In genomic region chr10:28095791-28096367, GRCh38 we compare ENCODE assay signal across 17 cellular contexts.
DNase-seq lines count a peak whose midpoint lies in the region; ATAC-seq, FAIRE-seq and TF ChIP-seq lines count a peak whose summit lies in the region.
"Had no signal": no experiment of that assay in that cellular context is flagged by ENCODE, and none has a peak within 500 bp of the region (broad histone marks: within the 10 kb centered on the region; RNA-seq: fewer than 3 reads in every experiment).

No MANE protein-coding gene starts in this region.

- no peak overlapping the region for H2AFZ ChIP-seq in HCT116 (ENCODE audit: low read depth, low read length, poor library complexity, severe bottlenecking)
- no peak overlapping the region for H2AFZ ChIP-seq in OCI-LY7 (ENCODE audit: low read length)
- no peak overlapping the region for H2AFZ ChIP-seq in keratinocyte (ENCODE audit: control insufficient read depth, low read length)
- no peak overlapping the region for H2AFZ ChIP-seq in trophoblast cell (ENCODE audit: insufficient read depth, low read length, poor library complexity)

- no peak overlapping the region for H2BK120ac ChIP-seq in trophoblast cell (ENCODE audit: insufficient read depth, low read length, poor library complexity)

- H3K9me2 ChIP-seq in HCT116 (ENCODE audit: insufficient read depth) (no peaks in the 10 kb centered on the region), OCI-LY7 (ENCODE audit: insufficient read depth, low read length) (no peaks in the 10 kb centered on the region)

- intact Hi-C loops in HCT116 (cut with micrococcal nuclease) (loop anchor here (5.0 kb wide), 1 partner anchor 854 kb away; the partner anchor contains the start of gene ACBD5), OCI-LY7 (cut with micrococcal nuclease; ENCODE audit: unreplicated experiment) (no loop called here)

- no peak for TF ChIP-seq RAD21 in HCT116 (IDR thresholded peaks at IDR 0.05; ENCODE audit: low read depth)

- H3K27me3 ChIP-seq in HCT116 (ENCODE audit: insufficient read depth, low read length) = no peaks in the 10 kb centered on the region
- no peaks in the 10 kb centered on the region for H3K27me3 ChIP-seq in keratinocyte (ENCODE audit: control insufficient read depth, extremely low read depth, insufficient read depth, low read length)
- H3K27me3 ChIP-seq in trophoblast cell (ENCODE audit: insufficient read depth, low read length) = no peaks in the 10 kb centered on the region

- H4K8ac ChIP-seq in trophoblast cell (ENCODE audit: low read depth, low read length) = no peak overlapping the region

- H3K79me1 ChIP-seq in trophoblast cell (ENCODE audit: low read length) = no peaks in the 10 kb centered on the region

- POLR2A ChIA-PET in HCT116 (lab: Charles Lee) (interaction anchor here (1.2 kb wide), 1 partner anchor 11 kb away, joined by 4 read pairs; no protein-coding TSS in a partner anchor), OCI-LY7 (lab: Charles Lee) (interaction anchor here (1.1 kb wide), 1 partner anchor 9 kb away, joined by 3 read pairs; no protein-coding TSS in a partner anchor)

- H3K79me2 ChIP-seq in HCT116 (ENCODE audit: insufficient read depth, low read length) (peaks cover 5% of the 10 kb centered on the region), OCI-LY7 (ENCODE audit: insufficient read depth, low read depth, low read length) (no peaks in the 10 kb centered on the region), keratinocyte (ENCODE audit: control insufficient read depth, insufficient read depth, low read length) (no peaks in the 10 kb centered on the region), trophoblast cell (ENCODE audit: control insufficient read depth, insufficient read depth, low read length, poor library complexity) (no peaks in the 10 kb centered on the region)

- H3K9ac ChIP-seq in HCT116 (ENCODE audit: low read length) (peak overlapping the region; percentile 61), keratinocyte (ENCODE audit: control insufficient read depth, extremely low read depth, insufficient read depth, low read length) (no peak overlapping the region), trophoblast cell (ENCODE audit: low read length) (no peak overlapping the region)

- H3K14ac ChIP-seq in trophoblast cell (ENCODE audit: low read length) = no peak overlapping the region

- H3K4ac ChIP-seq in trophoblast cell (ENCODE audit: low read depth, low read length) = no peak overlapping the region

- dilution Hi-C loops in keratinocyte (cut with MboI; ENCODE audit: extremely low pct_ligation_motif_present, low sequenced_read_pairs) = no loop called here

- H2AK5ac ChIP-seq in trophoblast cell (ENCODE audit: low read length) = no peak overlapping the region

- WGBS in trophoblast cell (ENCODE audit: extremely low coverage, insufficient coverage, insufficient read length) = no CpG with 5 or more reads among the region's 5 CpGs

- no peak for TF ChIP-seq POLR2A in HCT116 (IDR thresholded peaks at IDR 0.05; ENCODE audit: borderline replicate concordance, extremely low read depth, insufficient read depth, insufficient read length)

- peaks cover 71 to 89% of the 10 kb centered on the region in 2 experiments for H3K4me1 ChIP-seq in HCT116 (ENCODE audit: control insufficient read depth in 1 of 2, insufficient read depth in 2 of 2, low read length in 2 of 2)
- no peaks in the 10 kb centered on the region for H3K4me1 ChIP-seq in OCI-LY7 (ENCODE audit: insufficient read depth, low read length, poor library complexity, severe bottlenecking)
- H3K4me1 ChIP-seq in keratinocyte (ENCODE audit: control insufficient read depth, extremely low read depth, insufficient read depth, low read length) = no peaks in the 10 kb centered on the region
- no peaks in the 10 kb centered on the region for H3K4me1 ChIP-seq in trophoblast cell (ENCODE audit: control insufficient read depth in 1 of 2, insufficient read depth in 2 of 2, low read length in 2 of 2)
- H3K4me1 ChIP-seq: A549 had no signal

- CTCF ChIA-PET in HCT116 (lab: Charles Lee) = interaction anchor here (1.2 kb wide), 1 partner anchor 86 kb away, joined by 3 read pairs; no protein-coding TSS in a partner anchor
- CTCF ChIA-PET in OCI-LY7 (lab: Charles Lee; ENCODE audit: unreplicated experiment) = no interaction called here

- ATAC-seq in HCT116 (peak; percentile 56), GM18870 (IDR thresholded peaks at IDR 0.05; ENCODE audit: unreplicated experiment) (no peak)
- ATAC-seq: A549 had no signal

- FAIRE-seq in keratinocyte (lab: Jason Lieb, UNC) (peak; percentile 32), GM19239 (lab: Jason Lieb, UNC) (no peak)
- FAIRE-seq: A549, D721Med had no signal

- RAD21 ChIA-PET in HCT116 (lab: Charles Lee; ENCODE audit: low non-redundant PET in 1 of 2, low total read pairs in 2 of 2, uncharacterized antibody in 2 of 2, unreplicated experiment in 2 of 2) = no interaction called here

- H3K23ac ChIP-seq in trophoblast cell (ENCODE audit: low read length) = no peak overlapping the region

- BruUV-seq in HCT116 (replicated peaks; lab: Mats Ljungman, UMichigan) (no TSS peak), OCI-LY7 (replicated peaks; lab: Mats Ljungman, UMichigan) (TSS peak; percentile 41)

- no peak overlapping the region for H2BK12ac ChIP-seq in trophoblast cell (ENCODE audit: low read length)

- H4K91ac ChIP-seq in trophoblast cell (ENCODE audit: low read depth, low read length) = no peak overlapping the region

- H4K20me1 ChIP-seq in HCT116 (ENCODE audit: insufficient read depth) (no peaks in the 10 kb centered on the region), OCI-LY7 (ENCODE audit: insufficient read depth, low read length) (no peaks in the 10 kb centered on the region), keratinocyte (ENCODE audit: control insufficient read depth, extremely low read depth, insufficient read depth, low read length) (no peaks in the 10 kb centered on the region)

- no peaks in the 10 kb centered on the region for H3K36me3 ChIP-seq in HCT116 (ENCODE audit: control insufficient read depth in 1 of 2, insufficient read depth in 2 of 2, low read length in 2 of 2)
- H3K36me3 ChIP-seq in OCI-LY7 (ENCODE audit: insufficient read depth, low read length) = no peaks in the 10 kb centered on the region
- peaks cover 0 to 1% of the 10 kb centered on the region in 2 experiments for H3K36me3 ChIP-seq in keratinocyte (ENCODE audit: control insufficient read depth in 2 of 2, extremely low read depth in 1 of 2, insufficient read depth in 2 of 2, low read length in 2 of 2)
- H3K36me3 ChIP-seq in trophoblast cell (ENCODE audit: control insufficient read depth in 1 of 2, insufficient read depth in 2 of 2, low read length in 2 of 2) = no peaks in the 10 kb centered on the region

- H2BK5ac ChIP-seq in trophoblast cell (ENCODE audit: low read depth, low read length, poor library complexity) = no peak overlapping the region

- H3K18ac ChIP-seq in trophoblast cell (ENCODE audit: low read length) = no peak overlapping the region

- H3K9me3 ChIP-seq in HCT116 (ENCODE audit: control insufficient read depth in 1 of 2, insufficient read depth in 1 of 2, low read depth in 1 of 2, low read length in 2 of 2) (no peaks in the 10 kb centered on the region), OCI-LY7 (ENCODE audit: low read length) (no peaks in the 10 kb centered on the region), keratinocyte (ENCODE audit: control insufficient read depth, low read depth, low read length) (no peaks in the 10 kb centered on the region), trophoblast cell (ENCODE audit: insufficient read depth, low read depth, low read length) (no peaks in the 10 kb centered on the region)
- H3K9me3 ChIP-seq: A549 had no signal

- DNase-seq in AG09309 (ENCODE audit: low read depth) (no peak), HCT116 (ENCODE audit: low read depth, low spot score) (no peak), OCI-LY7 (ENCODE audit: low spot score) (no peak), keratinocyte (ENCODE audit: low read depth, low spot score) (no peak), kidney glomerular epithelial cell (lab: John Stamatoyannopoulos, UW) (no peak), trophoblast cell (no peak), GM19239 (ENCODE audit: insufficient read length, low spot score) (no peak)
- DNase-seq: CD4-positive, alpha-beta memory T cell; DND-41; NCI-H1105 treated with DMSO at 0.1 percent for 48 hours; NCI-H187; NCI-H446; NCI-H748 treated with DMSO at 0.1 percent for 48 hours; SHP77 had no signal

- no peaks in the 10 kb centered on the region for H3K9me1 ChIP-seq in keratinocyte (ENCODE audit: control insufficient read depth, extremely low read depth, insufficient read depth, low read length)

- TF ChIP-seq CTCF in AG09309 (IDR thresholded peaks at IDR 0.05; ENCODE audit: control insufficient read depth, insufficient read depth, low read depth, low read length, missing control alignments) (no peak), HCT116 (IDR thresholded peaks at IDR 0.05 in 2 of 3, conservative IDR thresholded peaks at IDR 0.05 in 1 of 3; ENCODE audit: borderline replicate concordance in 1 of 3, insufficient read depth in 1 of 3, low read depth in 2 of 3, low read length in 2 of 3) (no peak), OCI-LY7 (conservative IDR thresholded peaks at IDR 0.05; ENCODE audit: low read length) (no peak), keratinocyte (optimal IDR thresholded peaks at IDR 0.05 in 1 of 3, IDR thresholded peaks at IDR 0.05 in 1 of 3, conservative IDR thresholded peaks at IDR 0.05 in 1 of 3; ENCODE audit: extremely low read depth in 1 of 3, insufficient read depth in 2 of 3, low read length in 3 of 3) (no peak)

- H3K4me2 ChIP-seq in HCT116 (ENCODE audit: low read length) (peak overlapping the region; percentile 68), OCI-LY7 (ENCODE audit: low read length) (no peak overlapping the region), keratinocyte (ENCODE audit: control insufficient read depth, extremely low read depth, insufficient read depth, low read depth, low read length) (no peak overlapping the region), trophoblast cell (ENCODE audit: low read length) (no peak overlapping the region)
- H3K4me2 ChIP-seq: A549 had no signal

- H4K12ac ChIP-seq in trophoblast cell (ENCODE audit: low read depth, low read length) = no peak overlapping the region

- 0 out of 2 replicates have a peak overlapping the region, but pooled peaks have one; percentile 5 for H3K4me3 ChIP-seq in AG09309 (ENCODE audit: control insufficient read depth, low read depth, low read length)
- peak overlapping the region in 1 of 2 experiments; percentile 17; a peak in 1 of 4 replicates for H3K4me3 ChIP-seq in HCT116 (replicated peaks in 1 of 2; ENCODE audit: low read depth in 1 of 2, low read length in 2 of 2)
- no peak overlapping the region for H3K4me3 ChIP-seq in OCI-LY7 (ENCODE audit: low read depth, low read length, poor library complexity, severe bottlenecking)
- no peak overlapping the region for H3K4me3 ChIP-seq in keratinocyte (ENCODE audit: control insufficient read depth in 2 of 3, extremely low read depth in 1 of 3, insufficient read depth in 2 of 3, low read depth in 1 of 3, low read length in 3 of 3)
- H3K4me3 ChIP-seq in trophoblast cell (ENCODE audit: low read depth, low read length) = no peak overlapping the region
- H3K4me3 ChIP-seq: A549 had no signal

- peak overlapping the region; percentile 96 for H3K27ac ChIP-seq in HCT116 (ENCODE audit: low read depth, low read length)
- no peak overlapping the region for H3K27ac ChIP-seq in OCI-LY7 (ENCODE audit: low read depth, low read length, poor library complexity, severe bottlenecking)
- no peak overlapping the region for H3K27ac ChIP-seq in keratinocyte (ENCODE audit: control insufficient read depth, insufficient read depth, low read length)
- H3K27ac ChIP-seq in trophoblast cell (ENCODE audit: low read depth, low read length) = no peak overlapping the region
- H3K27ac ChIP-seq: A549 had no signal
